In the genomic region with DNA sequence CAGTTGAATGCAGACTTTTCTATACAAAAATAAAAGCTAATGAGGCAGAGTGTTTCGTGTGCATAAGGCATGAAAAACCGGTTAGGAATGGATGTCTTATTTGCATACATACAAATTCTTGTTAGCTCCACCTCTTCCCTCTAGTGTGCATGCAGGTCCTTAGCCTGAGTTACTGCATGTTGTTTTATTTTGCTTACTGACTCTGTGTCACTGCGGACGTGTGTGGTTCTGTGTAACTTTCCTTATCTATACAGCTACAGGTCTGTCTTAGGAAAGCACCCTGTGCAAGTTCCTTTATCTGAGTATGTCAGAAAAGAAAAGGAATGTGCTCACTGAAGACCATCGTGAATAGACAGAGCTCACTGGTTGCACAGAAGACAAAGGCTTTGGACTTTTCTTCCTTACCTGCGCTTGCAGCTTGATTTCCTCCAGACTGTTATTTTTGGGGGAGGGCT, we compare ENCODE assay signal across 11 cellular contexts. TPM values are rescaled to one million over a fixed set of nuclear protein-coding genes. Genes with fewer than 3 reads are reported as not detected.
A peak's percentile ranks its signal among the peaks of the same experiment; 100 is the strongest.
DNase-seq lines count a peak whose midpoint lies in the region; ATAC-seq and TF ChIP-seq lines count a peak whose summit lies in the region.
"Not testable (repeated sequence)": the region's sequence is repeated elsewhere in the genome, so short reads cannot be mapped to it uniquely, and the experiment has no call there.
"Had no signal": no experiment of that assay in that cellular context is flagged by ENCODE, and none has a peak within 500 bp of the region (broad histone marks: within the 10 kb centered on the region; RNA-seq: fewer than 3 reads in every experiment).

No MANE protein-coding gene starts in this region.

- in situ Hi-C loops in KBM-7 (cut with MboI; ENCODE audit: low pct_unique_long_range_greater_than_20kb, low sequenced_read_pairs), result not testable (repeated sequence)

- not testable (repeated sequence) for H3K36me3 ChIP-seq in CD8-positive, alpha-beta memory T cell (ENCODE audit: insufficient read depth, low read length); naive thymus-derived CD4-positive, alpha-beta T cell (ENCODE audit: control insufficient read depth in 2 of 3, insufficient read depth in 3 of 3, low read length in 3 of 3)

- H3K4me3 ChIP-seq in CD8-positive, alpha-beta memory T cell (ENCODE audit: low read length); naive thymus-derived CD4-positive, alpha-beta T cell (ENCODE audit: low read length): not testable (repeated sequence)

- intact Hi-C loops in naive thymus-derived CD4-positive, alpha-beta T cell (cut with micrococcal nuclease), result not testable (repeated sequence)

- ATAC-seq in naive thymus-derived CD4-positive, alpha-beta T cell, result peak; percentile 61

- H3K36me3 Mint-ChIP-seq in CD8-positive, alpha-beta memory T cell; naive thymus-derived CD4-positive, alpha-beta T cell: not testable (repeated sequence)

- H3K27me3 ChIP-seq in CD8-positive, alpha-beta memory T cell (ENCODE audit: insufficient read depth, low read length, poor library complexity, severe bottlenecking); naive thymus-derived CD4-positive, alpha-beta T cell (ENCODE audit: control insufficient read depth in 2 of 2, insufficient read depth in 2 of 2, low read length in 2 of 2): not testable (repeated sequence)

- H3K27ac ChIP-seq in CD8-positive, alpha-beta memory T cell (ENCODE audit: low read depth, low read length), result peak overlapping the region; percentile 62
- H3K27ac ChIP-seq in naive thymus-derived CD4-positive, alpha-beta T cell (ENCODE audit: low read depth, low read length), result not testable (repeated sequence)

- H3K4me1 Mint-ChIP-seq in CD8-positive, alpha-beta memory T cell; naive thymus-derived CD4-positive, alpha-beta T cell: not testable (repeated sequence)

- H3K4me3 Mint-ChIP-seq in CD8-positive, alpha-beta memory T cell; naive thymus-derived CD4-positive, alpha-beta T cell: not testable (repeated sequence)

- not testable (repeated sequence) for DNase-seq in CD8-positive, alpha-beta memory T cell; naive thymus-derived CD4-positive, alpha-beta T cell
- peak; percentile 78 for DNase-seq in GF-D8 (lab: John Stamatoyannopoulos, UW)
- peak; percentile 83 for DNase-seq in KBM-7
- DNase-seq in NCI-H526 treated with DMSO at 0.1 percent for 48 hours (lab: John Stamatoyannopoulos, UW), result peak; percentile 85
- peak; percentile 10 for DNase-seq in UCSD-AML1 (lab: John Stamatoyannopoulos, UW; ENCODE audit: unreplicated experiment)
- DNase-seq in amniotic epithelial cell (ENCODE audit: low read depth), result peak; percentile 5
- DNase-seq in erythroblast (lab: John Stamatoyannopoulos, UW), result peak; percentile 84 to 96

- H3K9me3 ChIP-seq in CD8-positive, alpha-beta memory T cell (ENCODE audit: low read length); naive thymus-derived CD4-positive, alpha-beta T cell (ENCODE audit: control insufficient read depth in 2 of 3, low read length in 3 of 3): not testable (repeated sequence)

- H3K4me1 ChIP-seq in CD8-positive, alpha-beta memory T cell (ENCODE audit: insufficient read depth, low read length); naive thymus-derived CD4-positive, alpha-beta T cell (ENCODE audit: control insufficient read depth in 2 of 2, insufficient read depth in 2 of 2, low read length in 2 of 2): not testable (repeated sequence)

- H3K9me3 Mint-ChIP-seq in CD8-positive, alpha-beta memory T cell; naive thymus-derived CD4-positive, alpha-beta T cell: not testable (repeated sequence)

- TF ChIP-seq POLR2A in erythroblast (IDR thresholded peaks at IDR 0.05; ENCODE audit: low read length), result peak; percentile 56

- POLR2A ChIA-PET in CD8-positive, alpha-beta memory T cell (lab: Charles Lee); naive thymus-derived CD4-positive, alpha-beta T cell (lab: Charles Lee): not testable (repeated sequence)

- CTCF ChIA-PET in CD8-positive, alpha-beta memory T cell (lab: Charles Lee); naive thymus-derived CD4-positive, alpha-beta T cell (lab: Charles Lee): not testable (repeated sequence)

- H3K27me3 Mint-ChIP-seq in CD8-positive, alpha-beta memory T cell, result not testable (repeated sequence)
- peaks cover 0 to 10% (median 0%) of the 10 kb centered on the region in 5 donors for H3K27me3 Mint-ChIP-seq in naive thymus-derived CD4-positive, alpha-beta T cell

- not testable (repeated sequence) for H3K27ac Mint-ChIP-seq in CD8-positive, alpha-beta memory T cell; naive thymus-derived CD4-positive, alpha-beta T cell

RNA-seq across cellular contexts. Expression of a gene that starts 35.8 kb away (rescaled TPM):
- total RNA-seq in CD8-positive, alpha-beta memory T cell, result not detected
- polyA plus RNA-seq in CD8-positive, alpha-beta memory T cell, result not detected
- not detected for total RNA-seq in naive thymus-derived CD4-positive, alpha-beta T cell
- not detected for polyA plus RNA-seq in naive thymus-derived CD4-positive, alpha-beta T cell
- total RNA-seq: CD4-positive, CD25-positive, alpha-beta regulatory T cell; H4; HFFc6 had no signal
- polyA plus RNA-seq: CD4-positive, CD25-positive, alpha-beta regulatory T cell had no signal
